Comparison of ENCODE assay signal across 8 cellular contexts in genomic region chr17:27631409-27631755, GRCh38. TPM values are rescaled to one million over a fixed set of nuclear protein-coding genes. Genes with fewer than 3 reads are reported as not detected.
DNase-seq lines count a peak whose midpoint lies in the region; ATAC-seq, FAIRE-seq and TF ChIP-seq lines count a peak whose summit lies in the region.

No MANE protein-coding gene starts in this region.

- no peak for TF ChIP-seq EP300 in suprapubic skin (IDR thresholded peaks at IDR 0.05)

- peak overlapping the region; percentile 12 for H3K4me2 ChIP-seq in endothelial cell of umbilical vein (ENCODE audit: insufficient read depth, low read length)
- H3K4me2 ChIP-seq in Karpas-422 (ENCODE audit: low read depth, low read length, poor library complexity, severe bottlenecking): no peak overlapping the region

- no peak overlapping the region for H3K27ac ChIP-seq in endothelial cell of umbilical vein (ENCODE audit: insufficient read depth, low read depth, low read length)
- H3K27ac ChIP-seq in suprapubic skin: peak overlapping the region; percentile 67
- no peak overlapping the region for H3K27ac ChIP-seq in Karpas-422 (ENCODE audit: low read length)

- peaks cover 0 to 3% (median 0%) of the 10 kb centered on the region in 3 donors for H3K27me3 Mint-ChIP-seq in CD14-positive monocyte (ENCODE audit: low read depth in 3 of 3)

- CTCF ChIA-PET in endothelial cell of umbilical vein (lab: Charles Lee): interaction anchor here (2.2 kb wide), 1 partner anchor 277 kb away, joined by 5 read pairs; no protein-coding TSS in a partner anchor

- H3K9me1 ChIP-seq in endothelial cell of umbilical vein (replicated peaks; ENCODE audit: control insufficient read depth, extremely low read depth, insufficient read depth, low read length): no peaks in the 10 kb centered on the region

- H3K36me3 Mint-ChIP-seq in CD14-positive monocyte: peaks cover 22 to 36% of the 10 kb centered on the region in 2 donors

- no peak for TF ChIP-seq POLR2A in endothelial cell of umbilical vein (IDR thresholded peaks at IDR 0.05; ENCODE audit: low read depth, low read length)
- TF ChIP-seq POLR2A in suprapubic skin (IDR thresholded peaks at IDR 0.05): no peak

- peak overlapping the region; percentile 3 for H2AFZ ChIP-seq in endothelial cell of umbilical vein (ENCODE audit: low read depth, low read length)
- H2AFZ ChIP-seq in Karpas-422 (ENCODE audit: low read length): no peak overlapping the region

- peak overlapping the region in 1 of 3 experiments; percentile 35 for H3K4me3 ChIP-seq in endothelial cell of umbilical vein (replicated peaks in 1 of 3; ENCODE audit: insufficient read depth in 1 of 3, low read depth in 1 of 3, low read length in 3 of 3)
- H3K4me3 ChIP-seq in suprapubic skin: peak overlapping the region; percentile 36
- H3K4me3 ChIP-seq in Karpas-422 (ENCODE audit: low read length): no peak overlapping the region

- DNase-seq in CD14-positive monocyte (ENCODE audit: low spot score): peak; percentile 64
- peak; percentile 60 for DNase-seq in MV-4-11 (lab: John Stamatoyannopoulos, UW)
- DNase-seq in endothelial cell of umbilical vein (ENCODE audit: low read depth, low spot score): no peak
- DNase-seq in suprapubic skin (ENCODE audit: low spot score in 2 of 2): no peak
- no peak for DNase-seq in Karpas-422
- DNase-seq in HCEC 1CT: no peak
- DNase-seq in DMS 273 treated with DMSO at 0.1 percent for 48 hours (lab: John Stamatoyannopoulos, UW): no peak

- peak overlapping the region; percentile 98 to 100 for H3K4me3 Mint-ChIP-seq in CD14-positive monocyte

- H3K4me1 Mint-ChIP-seq in CD14-positive monocyte: peaks cover 55% of the 10 kb centered on the region

- no peaks in the 10 kb centered on the region for H3K27me3 ChIP-seq in endothelial cell of umbilical vein (ENCODE audit: control insufficient read depth in 2 of 2, insufficient read depth in 2 of 2, low read length in 2 of 2)
- no peaks in the 10 kb centered on the region for H3K27me3 ChIP-seq in suprapubic skin
- H3K27me3 ChIP-seq in Karpas-422 (ENCODE audit: low read length): no peaks in the 10 kb centered on the region

- peaks cover 0 to 4% of the 10 kb centered on the region in 2 experiments for H3K36me3 ChIP-seq in endothelial cell of umbilical vein (ENCODE audit: control insufficient read depth in 2 of 2, extremely low read depth in 1 of 2, insufficient read depth in 2 of 2, low read length in 2 of 2)
- H3K36me3 ChIP-seq in suprapubic skin: peaks cover 18% of the 10 kb centered on the region
- H3K36me3 ChIP-seq in Karpas-422 (ENCODE audit: insufficient read depth, low read length): no peaks in the 10 kb centered on the region

- WGBS in suprapubic skin: 30% methylated on average over 6 of the region's 6 CpGs

- dilution Hi-C loops in endothelial cell of umbilical vein (cut with MboI; ENCODE audit: extremely low pct_ligation_motif_present, low sequenced_read_pairs): no loop called here

- H3K9ac ChIP-seq in endothelial cell of umbilical vein (replicated peaks; ENCODE audit: extremely low read depth, insufficient read depth, low read length): no peak overlapping the region
- no peak overlapping the region for H3K9ac ChIP-seq in Karpas-422 (ENCODE audit: low read length)

- POLR2A ChIA-PET in endothelial cell of umbilical vein (lab: Charles Lee): no interaction called here

- H3K9me3 Mint-ChIP-seq in CD14-positive monocyte: no peaks in the 10 kb centered on the region

- peak overlapping the region; percentile 90 to 96 (median 94) for H3K27ac Mint-ChIP-seq in CD14-positive monocyte

- FAIRE-seq in endothelial cell of umbilical vein (lab: Jason Lieb, UNC): no peak

- intact Hi-C loops in CD14-positive monocyte (cut with micrococcal nuclease): loop anchor here in 1 of 2 donors (10.0 kb wide), 1 partner anchor 387 kb away; no protein-coding TSS in a partner anchor
- intact Hi-C loops in endothelial cell of umbilical vein (cut with micrococcal nuclease): no loop called here

- H4K20me1 ChIP-seq in endothelial cell of umbilical vein (replicated peaks; ENCODE audit: control insufficient read depth, extremely low read depth, insufficient read depth, low read length): no peaks in the 10 kb centered on the region
- H4K20me1 ChIP-seq in Karpas-422 (ENCODE audit: insufficient read depth, low read depth, low read length): no peaks in the 10 kb centered on the region

- no peaks in the 10 kb centered on the region for H3K9me2 ChIP-seq in Karpas-422 (replicated peaks; ENCODE audit: insufficient read depth, low read length)

- H3K79me2 ChIP-seq in endothelial cell of umbilical vein (ENCODE audit: control insufficient read depth, insufficient read depth, low read length) (no peaks in the 10 kb centered on the region), Karpas-422 (ENCODE audit: low read length) (no peaks in the 10 kb centered on the region)

- no peak for TF ChIP-seq CTCF in CD14-positive monocyte (IDR thresholded peaks at IDR 0.05)
- TF ChIP-seq CTCF in endothelial cell of umbilical vein (IDR thresholded peaks at IDR 0.05; ENCODE audit: extremely low read depth in 1 of 2, insufficient read depth in 1 of 2, low read depth in 1 of 2, low read length in 2 of 2): no peak
- no peak for TF ChIP-seq CTCF in suprapubic skin (IDR thresholded peaks at IDR 0.05)

- ATAC-seq in GM19463 (IDR thresholded peaks at IDR 0.05; ENCODE audit: unreplicated experiment): peak; percentile 24

- H3K4me1 ChIP-seq in endothelial cell of umbilical vein (ENCODE audit: control insufficient read depth, extremely low read depth, insufficient read depth, low read length) (peaks cover 12% of the 10 kb centered on the region), suprapubic skin (peaks cover 49% of the 10 kb centered on the region), Karpas-422 (ENCODE audit: low read length) (peaks cover 10% of the 10 kb centered on the region)

- H3K9me3 ChIP-seq in endothelial cell of umbilical vein (replicated peaks; ENCODE audit: control insufficient read depth, insufficient read depth, low read length) (no peaks in the 10 kb centered on the region), suprapubic skin (no peaks in the 10 kb centered on the region), Karpas-422 (ENCODE audit: low read length) (no peaks in the 10 kb centered on the region)

- BruUV-seq in endothelial cell of umbilical vein (replicated peaks; lab: Mats Ljungman, UMichigan): no TSS peak

TF ChIP-seq in endothelial cell of umbilical vein, 7 proteins besides CTCF, POLR2A, EP300 and RAD21:
- TF ChIP-seq FOS (IDR thresholded peaks at IDR 0.05; ENCODE audit: borderline replicate concordance, insufficient read depth, low read length): no peak
- no peak for TF ChIP-seq MYC (IDR thresholded peaks at IDR 0.05; ENCODE audit: low read depth, low read length)
- no peak for TF ChIP-seq POLR2AphosphoS5 (IDR thresholded peaks at IDR 0.05; ENCODE audit: insufficient read depth, low read depth, low read length)
- no peak for TF ChIP-seq EZH2 (IDR thresholded peaks at IDR 0.05; ENCODE audit: borderline replicate concordance, low read depth, low read length, severe bottlenecking)
- no peak for TF ChIP-seq GATA2 (IDR thresholded peaks at IDR 0.05; ENCODE audit: insufficient read depth, insufficient read length, low read depth, low read length)
- TF ChIP-seq MAX (IDR thresholded peaks at IDR 0.05; ENCODE audit: insufficient read depth, insufficient read length): no peak
- TF ChIP-seq JUN (IDR thresholded peaks at IDR 0.05; ENCODE audit: borderline replicate concordance, insufficient read depth, insufficient read length, low read depth): no peak
TF ChIP-seq in endothelial cell of umbilical vein: peak in this region for 0.

RNA-seq across cellular contexts. Expression of gene LGALS9, which starts 0.4 kb away (rescaled TPM):
- polyA plus RNA-seq in CD14-positive monocyte: 100 to 1,000 TPM; 149 TPM
- 32.5 and 52.4 TPM in 2 replicates for total RNA-seq in endothelial cell of umbilical vein
- 65.2 and 83.3 TPM in 2 replicates for polyA plus RNA-seq in endothelial cell of umbilical vein
- polyA plus RNA-seq in endothelial cell of umbilical vein (2011; cell fraction: cytosol; rRNA removed): 27.0 and 35.2 TPM in 2 replicates
- 39.8 and 48.8 TPM in 2 replicates for polyA plus RNA-seq in endothelial cell of umbilical vein (2011; cell fraction: nucleus; rRNA removed)
- 33.2 and 63.8 TPM in 2 replicates for polyA plus RNA-seq in endothelial cell of umbilical vein (2012)
- 59.6 and 74.2 TPM in 2 replicates for polyA minus RNA-seq in endothelial cell of umbilical vein
- polyA minus RNA-seq in endothelial cell of umbilical vein (2011; cell fraction: cytosol; rRNA and poly(A)+ RNA removed): not detected
- polyA minus RNA-seq in endothelial cell of umbilical vein (2011; cell fraction: nucleus; rRNA and poly(A)+ RNA removed): 21.3 and 25.5 TPM in 2 replicates
- total RNA-seq in suprapubic skin: 10 to 100 TPM in 2 of 4 donors, 1 to 10 TPM in 2; 9.5 to 10.6 (median 10.1) TPM
- 3.6 and 5.4 TPM in 2 replicates for total RNA-seq in Karpas-422 (2014; rRNA removed; shearing (Covaris generic); ENCODE audit: low replicate concordance)

Comparison
In these comparisons a context has a peak if more than half of its experiments do, and no peak if none do; other contexts are left out.
1. DNase-seq: peak in CD14-positive monocyte (single experiment) and MV-4-11 (single experiment); none in endothelial cell of umbilical vein (single experiment), suprapubic skin (0 of 2), Karpas-422 (single experiment), HCEC 1CT (single experiment) and DMS 273 treated with DMSO at 0.1 percent for 48 hours (single experiment).